20 cellular contexts compared by ENCODE assay signal in the genomic region with DNA sequence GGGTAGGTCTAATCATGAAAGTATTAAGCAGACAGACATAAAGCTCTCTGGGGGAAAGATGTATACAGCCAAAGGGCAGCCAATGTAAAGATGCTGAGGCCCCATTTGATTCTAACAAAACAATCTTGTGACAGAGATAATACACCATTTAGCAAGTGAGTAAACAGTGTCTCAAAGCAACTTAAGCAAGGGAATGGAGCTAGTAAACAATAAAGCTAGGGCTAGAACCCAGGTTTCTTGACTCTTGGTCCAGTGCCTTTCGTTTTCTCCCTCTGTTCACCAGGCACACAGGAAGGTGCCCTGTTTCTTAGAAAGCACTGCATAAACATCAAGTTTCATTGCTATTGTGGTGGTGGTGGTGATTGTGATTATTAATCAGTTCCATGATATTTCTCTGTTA. TPM values are rescaled to one million over a fixed set of nuclear protein-coding genes. Genes with fewer than 3 reads are reported as not detected.
A peak's percentile ranks its signal among the peaks of the same experiment; 100 is the strongest.
DNase-seq lines count a peak whose midpoint lies in the region; ATAC-seq and TF ChIP-seq lines count a peak whose summit lies in the region.
"Had no signal": no experiment of that assay in that cellular context is flagged by ENCODE, and none has a peak within 500 bp of the region (broad histone marks: within the 10 kb centered on the region; RNA-seq: fewer than 3 reads in every experiment).

No MANE protein-coding gene starts in this region.

- H3K4me3 Mint-ChIP-seq in stimulated activated memory B cell treated with anti-CD40 and anti-IgM and Interleukin-4, amounts not matched to agents 10 μg/mL and 1 μg/mL and 100 μg/mL, for 72 hours, result no peak overlapping the region
- H3K4me3 Mint-ChIP-seq: CD8-positive, alpha-beta T cell had no signal

- no peaks in the 10 kb centered on the region for H4K20me1 ChIP-seq in smooth muscle cell (ENCODE audit: low read depth)

- TF ChIP-seq POLR2A in adrenal gland (IDR thresholded peaks at IDR 0.05), result no peak

- peaks cover 24% of the 10 kb centered on the region for H3K79me2 ChIP-seq in smooth muscle cell (ENCODE audit: low read depth)

- H3K4me1 Mint-ChIP-seq in stimulated activated memory B cell treated with anti-CD40 and anti-IgM and Interleukin-4, amounts not matched to agents 10 μg/mL and 1 μg/mL and 100 μg/mL, for 72 hours, result peaks cover 11% of the 10 kb centered on the region

- CTCF ChIA-PET in HEK293 (lab: Yijun Ruan, JAX) (interaction anchor here (0.7 to 6.4 kb wide), 12 partner anchors 22 to 457 kb away, joined by 3 to 29 read pairs (median 6); no protein-coding TSS in a partner anchor), Panc1 (lab: Charles Lee) (interaction anchor here (1.2 kb wide), 1 partner anchor 87 kb away, joined by 4 read pairs; no protein-coding TSS in a partner anchor)

- no peak overlapping the region for H2AFZ ChIP-seq in smooth muscle cell (ENCODE audit: low read depth)

- POLR2A ChIA-PET in HEK293 (lab: Yijun Ruan, JAX), result no interaction called here
- POLR2A ChIA-PET in Panc1 (lab: Charles Lee), result interaction anchor here (1.0 to 2.3 kb wide), 2 partner anchors 12 to 420 kb away, joined by 3 to 8 read pairs; no protein-coding TSS in a partner anchor

- ATAC-seq in Panc1, result no peak
- ATAC-seq in stimulated activated memory B cell treated with anti-CD40 and anti-IgM and Interleukin-4, amounts not matched to agents 10 μg/mL and 1 μg/mL and 100 μg/mL, for 72 hours, result no peak
- ATAC-seq: CD8-positive, alpha-beta T cell had no signal

- peak overlapping the region; percentile 22 for H3K4me2 ChIP-seq in smooth muscle cell

- peak; percentile 13 for DNase-seq in NCI-H2029 (lab: John Stamatoyannopoulos, UW)
- DNase-seq in NCI-H2029 treated with DMSO at 0.1 percent for 48 hours (lab: John Stamatoyannopoulos, UW), result no peak
- DNase-seq in Panc1 (ENCODE audit: low read depth, low spot score), result no peak
- no peak for DNase-seq in smooth muscle cell (lab: John Stamatoyannopoulos, UW; ENCODE audit: unreplicated experiment)
- no peak for DNase-seq in NCI-H187 (lab: John Stamatoyannopoulos, UW)
- no peak for DNase-seq in adrenal gland
- DNase-seq: 8988T; Calu3; CD8-positive, alpha-beta T cell; DMS79; Kasumi-1; MM.1S; NCI-H1092; NCI-H1436 treated with DMSO at 0.1 percent for 48 hours; NCI-H2171; SHP77 had no signal

- H3K9me3 Mint-ChIP-seq in stimulated activated memory B cell treated with anti-CD40 and anti-IgM and Interleukin-4, amounts not matched to agents 10 μg/mL and 1 μg/mL and 100 μg/mL, for 72 hours, result no peaks in the 10 kb centered on the region
- H3K9me3 Mint-ChIP-seq: CD8-positive, alpha-beta T cell had no signal

- BruUV-seq in Panc1 (replicated peaks; lab: Mats Ljungman, UMichigan), result no TSS peak

- in situ Hi-C loops in Panc1 (cut with HindIII; ENCODE audit: low pct_unique_long_range_greater_than_20kb, low sequenced_read_pairs), result no loop called here

- H3K27me3 ChIP-seq in Panc1 (ENCODE audit: control insufficient read depth, insufficient read depth, low read length), result no peaks in the 10 kb centered on the region
- no peaks in the 10 kb centered on the region for H3K27me3 ChIP-seq in smooth muscle cell (ENCODE audit: low read depth)
- peaks cover 15% of the 10 kb centered on the region for H3K27me3 ChIP-seq in adrenal gland

- no peaks in the 10 kb centered on the region for H3K36me3 ChIP-seq in HEK293 (ENCODE audit: control insufficient read depth in 2 of 2, insufficient read depth in 1 of 2, low read length in 2 of 2)
- H3K36me3 ChIP-seq in Panc1 (ENCODE audit: control insufficient read depth, insufficient read depth, low read length), result no peaks in the 10 kb centered on the region
- H3K36me3 ChIP-seq in smooth muscle cell (ENCODE audit: low read depth), result no peaks in the 10 kb centered on the region
- no peaks in the 10 kb centered on the region for H3K36me3 ChIP-seq in adrenal gland (replicated peaks in 1 of 2)

- 76% methylated on average over 1 of the region's 1 CpG for WGBS in smooth muscle cell (ENCODE audit: low lambda C conversion rate)
- WGBS in adrenal gland, 4 donors, result 58 to 71% (median 61%) methylated on average over 1 of the region's 1 CpG

- H3K4me1 ChIP-seq in HEK293 (ENCODE audit: control insufficient read depth, insufficient read depth, low read length) (peaks cover 16% of the 10 kb centered on the region; the same call in 1 of the 2 replicates), Panc1 (ENCODE audit: control insufficient read depth, insufficient read depth, low read length) (peaks cover 45% of the 10 kb centered on the region), smooth muscle cell (ENCODE audit: low read depth) (peaks cover 32% of the 10 kb centered on the region), adrenal gland (replicated peaks in 1 of 2) (peaks cover 0 to 5% of the 10 kb centered on the region in 2 donors)

- H3K9me3 ChIP-seq in HEK293 (ENCODE audit: control insufficient read depth, insufficient read depth, low read depth, low read length) (no peaks in the 10 kb centered on the region), Panc1 (ENCODE audit: control insufficient read depth, insufficient read depth, low read depth, low read length) (no peaks in the 10 kb centered on the region), smooth muscle cell (replicated peaks; ENCODE audit: low read depth) (no peaks in the 10 kb centered on the region), adrenal gland (replicated peaks in 1 of 3) (no peaks in the 10 kb centered on the region)

- no peak overlapping the region for H3K9ac ChIP-seq in smooth muscle cell (ENCODE audit: low read depth)

- H3F3A ChIP-seq in smooth muscle cell (ENCODE audit: low read depth), result peaks cover 4% of the 10 kb centered on the region

- no peak overlapping the region for H3K4me3 ChIP-seq in HEK293 (ENCODE audit: low read depth, low read length)
- H3K4me3 ChIP-seq in Panc1 (ENCODE audit: low read depth in 2 of 2, low read length in 2 of 2), result peak overlapping the region in 1 of 2 experiments; percentile 23; a peak in 1 of 4 replicates
- H3K4me3 ChIP-seq in smooth muscle cell, result no peak overlapping the region
- no peak overlapping the region for H3K4me3 ChIP-seq in adrenal gland
- H3K4me3 ChIP-seq: SK-N-MC had no signal

- TF ChIP-seq CTCF in HEK293 (tag by site-specific recombination; IDR thresholded peaks at IDR 0.05) (no peak), Panc1 (IDR thresholded peaks at IDR 0.05) (no peak), smooth muscle cell (IDR thresholded peaks at IDR 0.05; ENCODE audit: borderline replicate concordance, insufficient read depth, poor library complexity, severe bottlenecking) (no peak), adrenal gland (IDR thresholded peaks at IDR 0.05) (no peak)

- no peaks in the 10 kb centered on the region for H3K36me3 Mint-ChIP-seq in stimulated activated memory B cell treated with anti-CD40 and anti-IgM and Interleukin-4, amounts not matched to agents 10 μg/mL and 1 μg/mL and 100 μg/mL, for 72 hours
- H3K36me3 Mint-ChIP-seq: CD8-positive, alpha-beta T cell had no signal

- no peak overlapping the region for H3K27ac Mint-ChIP-seq in stimulated activated memory B cell treated with anti-CD40 and anti-IgM and Interleukin-4, amounts not matched to agents 10 μg/mL and 1 μg/mL and 100 μg/mL, for 72 hours
- H3K27ac Mint-ChIP-seq: CD8-positive, alpha-beta T cell had no signal

- H3K27ac ChIP-seq in HEK293 (ENCODE audit: extremely low read depth, low read depth, low read length) (no peak overlapping the region), Panc1 (ENCODE audit: low read length) (peak overlapping the region; percentile 70; the same call in 1 of the 2 replicates), smooth muscle cell (ENCODE audit: low read depth) (no peak overlapping the region), adrenal gland (no peak overlapping the region)
- H3K27ac ChIP-seq: SK-N-MC had no signal

- H3K27me3 Mint-ChIP-seq in stimulated activated memory B cell treated with anti-CD40 and anti-IgM and Interleukin-4, amounts not matched to agents 10 μg/mL and 1 μg/mL and 100 μg/mL, for 72 hours, result peaks cover 60% of the 10 kb centered on the region

- intact Hi-C loops in Panc1 (cut with micrococcal nuclease; ENCODE audit: unreplicated experiment) (no loop called here), adrenal gland (cut with DNase I) (no loop called here)

TF ChIP-seq in HEK293, 187 proteins besides CTCF, POLR2A, EP300 and RAD21:
- TF ChIP-seq, protein P1, sequence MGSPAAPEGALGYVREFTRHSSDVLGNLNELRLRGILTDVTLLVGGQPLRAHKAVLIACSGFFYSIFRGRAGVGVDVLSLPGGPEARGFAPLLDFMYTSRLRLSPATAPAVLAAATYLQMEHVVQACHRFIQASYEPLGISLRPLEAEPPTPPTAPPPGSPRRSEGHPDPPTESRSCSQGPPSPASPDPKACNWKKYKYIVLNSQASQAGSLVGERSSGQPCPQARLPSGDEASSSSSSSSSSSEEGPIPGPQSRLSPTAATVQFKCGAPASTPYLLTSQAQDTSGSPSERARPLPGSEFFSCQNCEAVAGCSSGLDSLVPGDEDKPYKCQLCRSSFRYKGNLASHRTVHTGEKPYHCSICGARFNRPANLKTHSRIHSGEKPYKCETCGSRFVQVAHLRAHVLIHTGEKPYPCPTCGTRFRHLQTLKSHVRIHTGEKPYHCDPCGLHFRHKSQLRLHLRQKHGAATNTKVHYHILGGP (tag by site-specific recombination; IDR thresholded peaks at IDR 0.05), result peak; percentile 69
- TF ChIP-seq ZNF248 (tag by site-specific recombination; IDR thresholded peaks at IDR 0.05), result no peak
- 0 out of 2 replicates have a peak, but pooled peaks have one; percentile 18 for TF ChIP-seq ZNF335 (tag by site-specific recombination; conservative IDR thresholded peaks at IDR 0.05)
TF ChIP-seq in HEK293: peak in this region for 2.

RNA-seq across cellular contexts. Expression of a gene that starts 5.1 kb away (rescaled TPM):
- 27.8 TPM for total RNA-seq in Panc1 (2021; ENCODE audit: unreplicated experiment)
- 12.1 TPM for polyA plus RNA-seq in Panc1 (2012; ENCODE audit: insufficient read length)
- 28.9 and 31.4 TPM in 2 replicates for total RNA-seq in smooth muscle cell
- polyA plus RNA-seq in smooth muscle cell, result 13.4 and 15.9 TPM in 2 replicates
- total RNA-seq in adrenal gland, result 1 to 10 TPM in 4 of 8 donors, under 1 TPM in 4; 0.46 to 1.8 (median 0.99) TPM
- polyA plus RNA-seq in adrenal gland, result 1 to 10 TPM in 1 of 3 donors, under 1 TPM in 2; 0.34 to 1.6 (median 0.72) TPM
- total RNA-seq: CD8-positive, alpha-beta T cell; OCI-LY7 had no signal

RNA-seq across cellular contexts. Expression of a gene that starts 54.6 kb away (rescaled TPM):
- total RNA-seq in Panc1 (2021; ENCODE audit: unreplicated experiment), result 17.6 TPM
- 9.4 TPM for polyA plus RNA-seq in Panc1 (2012; ENCODE audit: insufficient read length)
- total RNA-seq in smooth muscle cell, result 17.7 and 23.9 TPM in 2 replicates
- 9.8 and 11.6 TPM in 2 replicates for polyA plus RNA-seq in smooth muscle cell
- total RNA-seq in adrenal gland, result 10 to 100 TPM in 1 of 8 donors, 1 to 10 TPM in 7; 4.3 to 11.5 (median 6.7) TPM
- polyA plus RNA-seq in adrenal gland, result 1 to 10 TPM; 1.9 to 7.3 (median 2.6) TPM

Comparison
In these comparisons a context has a peak if more than half of its experiments do, and no peak if none do; other contexts are left out.
1. RNA of a gene that starts 5.1 kb away (total RNA-seq): 28.9 to 31.4 TPM in smooth muscle cell and 27.8 TPM in Panc1 (single experiment); 0.46 to 1.8 TPM in adrenal gland; every median in the first group is over 10 times any median in the second.